ENCODE assay signal across 7 cellular contexts in genomic region chr17:7835818-7836595, GRCh38. TPM values are rescaled to one million over a fixed set of nuclear protein-coding genes. Genes with fewer than 3 reads are reported as not detected.
DNase-seq lines count a peak whose midpoint lies in the region; ATAC-seq and TF ChIP-seq lines count a peak whose summit lies in the region.

No MANE protein-coding gene starts in this region.

- H3K4me3 Mint-ChIP-seq in activated naive CD4-positive, alpha-beta T cell treated with anti-CD3 and anti-CD28 coated beads for 36 hours, result peak overlapping the region; percentile 91

- peak overlapping the region; percentile 67 for H3K4me3 ChIP-seq in GM12864 (ENCODE audit: low read depth, low read length)
- peak overlapping the region; percentile 83 for H3K4me3 ChIP-seq in GM23248
- peak overlapping the region; percentile 79 to 86 for H3K4me3 ChIP-seq in neuronal stem cell (ENCODE audit: low read length in 2 of 2)

- in situ Hi-C loops in GM23248 (cut with MboI), result loop anchor here (10.0 kb wide), 1 partner anchor 61 kb away; no protein-coding TSS in a partner anchor

- no peaks in the 10 kb centered on the region for H3K27me3 Mint-ChIP-seq in activated naive CD4-positive, alpha-beta T cell treated with anti-CD3 and anti-CD28 coated beads for 36 hours (ENCODE audit: low read depth)

- H3K9ac ChIP-seq in GM23248 (peak overlapping the region; percentile 96), neuronal stem cell (ENCODE audit: low read depth, low read length, poor library complexity) (peak overlapping the region; percentile 66)

- peak overlapping the region; percentile 65 for H2AK5ac ChIP-seq in neuronal stem cell (ENCODE audit: low read depth, low read length)

- peak overlapping the region; percentile 77 for H3K4ac ChIP-seq in neuronal stem cell (ENCODE audit: low read length)

- no peaks in the 10 kb centered on the region for H4K20me1 ChIP-seq in GM23248 (ENCODE audit: insufficient read depth)

- H3F3A ChIP-seq in GM23248 (ENCODE audit: insufficient read depth), result peaks cover 23% of the 10 kb centered on the region

- no peak overlapping the region for H2BK120ac ChIP-seq in neuronal stem cell (ENCODE audit: low read depth, low read length)

- CTCF ChIA-PET in activated naive CD4-positive, alpha-beta T cell treated with anti-CD3 and anti-CD28 coated beads for 36 hours (lab: Charles Lee), result interaction anchor here (0.6 to 3.0 kb wide), 10 partner anchors 9 to 154 kb away, joined by 3 to 20 read pairs (median 5); no protein-coding TSS in a partner anchor

- no peaks in the 10 kb centered on the region for H3K79me1 ChIP-seq in neuronal stem cell (ENCODE audit: low read depth, low read length)

- peak overlapping the region; percentile 67 for H3K23ac ChIP-seq in neuronal stem cell (ENCODE audit: low read depth, low read length, poor library complexity)

- H3K9me3 ChIP-seq in GM23248 (ENCODE audit: low read depth) (no peaks in the 10 kb centered on the region), neuronal stem cell (replicated peaks in 1 of 2; ENCODE audit: control insufficient read depth in 2 of 2, insufficient read depth in 1 of 2, low read depth in 1 of 2, low read length in 2 of 2) (no peaks in the 10 kb centered on the region)

- H3K79me2 ChIP-seq in GM23248 (ENCODE audit: insufficient read depth), result peaks cover 29% of the 10 kb centered on the region

- no peak for ATAC-seq in HG02981 (IDR thresholded peaks at IDR 0.05; ENCODE audit: unreplicated experiment)

- H4K8ac ChIP-seq in neuronal stem cell (ENCODE audit: low read depth, low read length), result no peak overlapping the region

- peaks cover 52% of the 10 kb centered on the region for H3K4me1 Mint-ChIP-seq in activated naive CD4-positive, alpha-beta T cell treated with anti-CD3 and anti-CD28 coated beads for 36 hours (ENCODE audit: low read depth)

- H2BK12ac ChIP-seq in neuronal stem cell (ENCODE audit: low read length), result no peak overlapping the region

- H2BK5ac ChIP-seq in neuronal stem cell (ENCODE audit: low read length), result peak overlapping the region; percentile 96

- H3K27ac ChIP-seq in GM23248 (peak overlapping the region; percentile 97), neuronal stem cell (replicated peaks; ENCODE audit: low read length) (peak overlapping the region; percentile 89)

- H3K36me3 ChIP-seq in GM23248 (ENCODE audit: low read depth) (no peaks in the 10 kb centered on the region), neuronal stem cell (replicated peaks in 1 of 2; ENCODE audit: control insufficient read depth in 2 of 2, insufficient read depth in 2 of 2, low read length in 2 of 2) (peaks cover 5 to 13% of the 10 kb centered on the region in 2 donors)

- no peak overlapping the region for H4K91ac ChIP-seq in neuronal stem cell (ENCODE audit: low read depth, low read length, poor library complexity)

- H3K36me3 Mint-ChIP-seq in activated naive CD4-positive, alpha-beta T cell treated with anti-CD3 and anti-CD28 coated beads for 36 hours (ENCODE audit: low read depth), result peaks cover 3% of the 10 kb centered on the region

- H3K4me1 ChIP-seq in GM23248 (ENCODE audit: insufficient read depth) (peaks cover 20% of the 10 kb centered on the region), neuronal stem cell (ENCODE audit: control insufficient read depth in 2 of 2, insufficient read depth in 1 of 2, low read depth in 1 of 2, low read length in 2 of 2) (peaks cover 31 to 40% of the 10 kb centered on the region in 2 donors)

- H2AFZ ChIP-seq in GM23248, result peak overlapping the region; percentile 69
- peak overlapping the region; percentile 81 for H2AFZ ChIP-seq in neuronal stem cell (ENCODE audit: low read length)

- no peaks in the 10 kb centered on the region for H3K9me3 Mint-ChIP-seq in activated naive CD4-positive, alpha-beta T cell treated with anti-CD3 and anti-CD28 coated beads for 36 hours

- WGBS in GM23248 (ENCODE audit: low coverage in 1 of 2, low lambda C conversion rate in 2 of 2, missing lambda C conversion rate in 2 of 2), 2 experiments, result 1 to 3% methylated on average over 38 to 61 of the region's 61 CpGs
- WGBS in neuronal stem cell (ENCODE audit: extremely low coverage in 2 of 2, insufficient read length in 2 of 2, insufficient replicate concordance in 1 of 2), 2 donors, result no CpG with 5 or more reads among the region's 61 CpGs

- TF ChIP-seq CTCF in GM12864 (IDR thresholded peaks at IDR 0.05; ENCODE audit: low read depth, low read length, missing control alignments), result no peak

- H3K4me2 ChIP-seq in GM23248 (ENCODE audit: unreplicated experiment) (peak overlapping the region; percentile 62), neuronal stem cell (ENCODE audit: insufficient read depth, low read length, poor library complexity, severe bottlenecking) (peak overlapping the region; percentile 100)

- H3K27me3 ChIP-seq in GM23248 (replicated peaks; ENCODE audit: insufficient read depth) (no peaks in the 10 kb centered on the region), neuronal stem cell (ENCODE audit: control insufficient read depth in 3 of 3, insufficient read depth in 3 of 3, low read depth in 1 of 3, low read length in 3 of 3) (peaks cover 0 to 13% (median 8%) of the 10 kb centered on the region in 3 experiments)

- no peaks in the 10 kb centered on the region for H3K9me2 ChIP-seq in GM23248 (ENCODE audit: insufficient read depth)

- DNase-seq in GM12864 (ENCODE audit: low read depth), result no peak
- peak; percentile 77 for DNase-seq in GM23248
- peak; percentile 29 for DNase-seq in NCI-H2107 (lab: John Stamatoyannopoulos, UW)
- DNase-seq in activated naive CD4-positive, alpha-beta T cell treated with anti-CD3 and anti-CD28 coated beads for 36 hours, result peak; percentile 53
- DNase-seq in globus pallidus (ENCODE audit: low spot score), result peak; percentile 74
- DNase-seq in neuronal stem cell (ENCODE audit: low spot score), result no peak

- peak overlapping the region; percentile 41 for H2BK15ac ChIP-seq in neuronal stem cell (ENCODE audit: low read length)

- peak overlapping the region; percentile 88 for H3K27ac Mint-ChIP-seq in activated naive CD4-positive, alpha-beta T cell treated with anti-CD3 and anti-CD28 coated beads for 36 hours

- H3K14ac ChIP-seq in neuronal stem cell (ENCODE audit: low read length), result no peak overlapping the region

- H3K18ac ChIP-seq in neuronal stem cell (ENCODE audit: low read length), result peak overlapping the region; percentile 95

- intact Hi-C loops in activated naive CD4-positive, alpha-beta T cell treated with anti-CD3 and anti-CD28 coated beads for 36 hours (cut with micrococcal nuclease), result loop anchor here (1.0 to 10.0 kb wide), 6 partner anchors 8 to 449 kb away; partner anchors contain the start of genes ALOXE3, POLR2A and RANGRF

RNA-seq across cellular contexts. Expression of gene KDM6B, which starts 2.0 kb away (rescaled TPM):
- 0.76 and 1.3 TPM in 2 replicates for total RNA-seq in GM23248 (2014; rRNA removed; shearing (Covaris generic))
- polyA plus RNA-seq in GM23248 (2016; fragmentation: Nextera tagmentation; extraction: Ambion mirVana), result 1.6 and 2.3 TPM in 2 replicates
- 10 to 100 TPM; 22.7 to 24.1 TPM for total RNA-seq in activated naive CD4-positive, alpha-beta T cell treated with anti-CD3 and anti-CD28 coated beads for 36 hours
- polyA plus RNA-seq in neuronal stem cell (2013, experiment 1 of 2), result 20.0 TPM
- 21.1 TPM for polyA plus RNA-seq in neuronal stem cell (2013, experiment 2 of 2)

RNA-seq across cellular contexts. Expression of gene TMEM88, which starts 18.9 kb away (rescaled TPM):
- total RNA-seq in GM23248 (2014; rRNA removed; shearing (Covaris generic)), result not detected in 2 replicates
- 0.23 TPM in 1 of 2 replicates, not detected in the other for polyA plus RNA-seq in GM23248 (2016; fragmentation: Nextera tagmentation; extraction: Ambion mirVana)
- total RNA-seq in activated naive CD4-positive, alpha-beta T cell treated with anti-CD3 and anti-CD28 coated beads for 36 hours, result 1 to 10 TPM; 1.2 to 1.5 TPM
- 132 TPM for polyA plus RNA-seq in neuronal stem cell (2013, experiment 1 of 2)
- 128 TPM for polyA plus RNA-seq in neuronal stem cell (2013, experiment 2 of 2)

RNA-seq across cellular contexts. Expression of gene NAA38, which starts 21.4 kb away (rescaled TPM):
- 70.4 and 71.5 TPM in 2 replicates for total RNA-seq in GM23248 (2014; rRNA removed; shearing (Covaris generic))
- 185 and 196 TPM in 2 replicates for polyA plus RNA-seq in GM23248 (2016; fragmentation: Nextera tagmentation; extraction: Ambion mirVana)
- 10 to 100 TPM; 75.0 to 75.3 TPM for total RNA-seq in activated naive CD4-positive, alpha-beta T cell treated with anti-CD3 and anti-CD28 coated beads for 36 hours
- 74.6 TPM for polyA plus RNA-seq in neuronal stem cell (2013, experiment 1 of 2)
- polyA plus RNA-seq in neuronal stem cell (2013, experiment 2 of 2), result 76.9 TPM

RNA-seq across cellular contexts. Expression of gene CYB5D1, which starts 21.8 kb away (rescaled TPM):
- total RNA-seq in GM23248 (2014; rRNA removed; shearing (Covaris generic)), result 11.0 and 20.6 TPM in 2 replicates
- polyA plus RNA-seq in GM23248 (2016; fragmentation: Nextera tagmentation; extraction: Ambion mirVana), result 8.6 and 9.9 TPM in 2 replicates
- 1 to 10 TPM; 6.1 to 6.5 TPM for total RNA-seq in activated naive CD4-positive, alpha-beta T cell treated with anti-CD3 and anti-CD28 coated beads for 36 hours
- 10.9 TPM for polyA plus RNA-seq in neuronal stem cell (2013, experiment 1 of 2)
- 10.9 TPM for polyA plus RNA-seq in neuronal stem cell (2013, experiment 2 of 2)

RNA-seq across cellular contexts. Expression of gene CHD3, which starts 52.6 kb away (rescaled TPM):
- total RNA-seq in GM23248 (2014; rRNA removed; shearing (Covaris generic)), result 56.5 and 73.6 TPM in 2 replicates
- 14.0 and 16.0 TPM in 2 replicates for polyA plus RNA-seq in GM23248 (2016; fragmentation: Nextera tagmentation; extraction: Ambion mirVana)
- total RNA-seq in activated naive CD4-positive, alpha-beta T cell treated with anti-CD3 and anti-CD28 coated beads for 36 hours, result 100 to 1,000 TPM; 180 to 185 TPM
- polyA plus RNA-seq in neuronal stem cell (2013, experiment 1 of 2), result 17.8 TPM
- polyA plus RNA-seq in neuronal stem cell (2013, experiment 2 of 2), result 15.7 TPM

Comparison
In these comparisons a context has a peak if more than half of its experiments do, and no peak if none do; other contexts are left out.
1. DNase-seq: peak in GM23248 (single experiment), NCI-H2107 (single experiment), activated naive CD4-positive, alpha-beta T cell treated with anti-CD3 and anti-CD28 coated beads for 36 hours (single experiment) and globus pallidus (single experiment); none in GM12864 (single experiment) and neuronal stem cell (single experiment).
2. RNA of gene KDM6B, which starts 2.0 kb away (total RNA-seq): 22.7 to 24.1 TPM in activated naive CD4-positive, alpha-beta T cell treated with anti-CD3 and anti-CD28 coated beads for 36 hours; 0.76 to 1.3 TPM in GM23248; every median in the first group is over 10 times any median in the second.
3. Peak in every context shown above with its lines, with median percentiles within 50 percentile points of each other: H3K4me3 ChIP-seq.